ENCODE assay signal across 19 cellular contexts in genomic region chr12:14214495-14214894, GRCh38.
DNase-seq lines count a peak whose midpoint lies in the region; ATAC-seq and TF ChIP-seq lines count a peak whose summit lies in the region.
"Had no signal": no experiment of that assay in that cellular context is flagged by ENCODE, and none has a peak within 500 bp of the region (broad histone marks: within the 10 kb centered on the region; RNA-seq: fewer than 3 reads in every experiment).

No MANE protein-coding gene starts in this region.

- no peak overlapping the region for H2AK5ac ChIP-seq in neuronal stem cell (ENCODE audit: low read depth, low read length)

- peaks cover 9% of the 10 kb centered on the region for H3K36me3 Mint-ChIP-seq in natural killer cell treated with Interleukin-12 subunit alpha and Interleukin-12 subunit beta and Interleukin-15 and Interleukin-18, amount 100 ng/mL, for 72 hours
- H3K36me3 Mint-ChIP-seq in natural killer cell = no peaks in the 10 kb centered on the region
- H3K36me3 Mint-ChIP-seq: CD14-positive monocyte, IgD-negative memory B cell had no signal

- no peaks in the 10 kb centered on the region for H3K36me3 ChIP-seq in neuronal stem cell (replicated peaks in 1 of 2; ENCODE audit: control insufficient read depth in 2 of 2, insufficient read depth in 2 of 2, low read length in 2 of 2)
- H3K36me3 ChIP-seq in HAP-1 (replicated peaks) = no peaks in the 10 kb centered on the region

- H3K23ac ChIP-seq in neuronal stem cell (ENCODE audit: low read depth, low read length, poor library complexity) = no peak overlapping the region

- H2BK5ac ChIP-seq in neuronal stem cell (ENCODE audit: low read length) = no peak overlapping the region

- H3K9me3 ChIP-seq in neuronal stem cell (replicated peaks in 1 of 2; ENCODE audit: control insufficient read depth in 2 of 2, insufficient read depth in 1 of 2, low read depth in 1 of 2, low read length in 2 of 2) = no peaks in the 10 kb centered on the region
- H3K9me3 ChIP-seq in HAP-1 = no peaks in the 10 kb centered on the region

- WGBS in neuronal stem cell (ENCODE audit: extremely low coverage in 2 of 2, insufficient read length in 2 of 2, insufficient replicate concordance in 1 of 2), 2 donors = no CpG with 5 or more reads among the region's 1 CpG

- H3K14ac ChIP-seq in neuronal stem cell (ENCODE audit: low read length) = no peak overlapping the region

- DNase-seq in natural killer cell treated with Interleukin-12 subunit alpha and Interleukin-12 subunit beta and Interleukin-15 and Interleukin-18, amount 100 ng/mL, for 72 hours (ENCODE audit: low spot score) = no peak
- DNase-seq in natural killer cell = no peak
- peak; percentile 12 for DNase-seq in fibroblast of mammary gland (ENCODE audit: low read depth)
- DNase-seq in neuronal stem cell (ENCODE audit: low spot score) = no peak
- DNase-seq in activated CD4-positive, alpha-beta T cell treated with anti-CD3 and anti-CD28 coated beads for 4 hours = no peak
- no peak for DNase-seq in H4 (ENCODE audit: low spot score)
- no peak for DNase-seq in HAP-1 (ENCODE audit: low spot score in 2 of 2)
- DNase-seq: ACHN, AML-193, COR-L47, Kasumi-1, NCI-H1105 treated with DMSO at 0.1 percent for 48 hours, NCI-H1694 treated with DMSO at 0.1 percent for 48 hours, NCI-H345, NCI-H526, SHP77 treated with DMSO at 0.1 percent for 48 hours had no signal

- in situ Hi-C loops in HAP-1 (cut with MboI; ENCODE audit: low sequenced_read_pairs) = no loop called here

- H3K9ac ChIP-seq in neuronal stem cell (ENCODE audit: low read depth, low read length, poor library complexity) = no peak overlapping the region

- H3K4ac ChIP-seq in neuronal stem cell (ENCODE audit: low read length) = no peak overlapping the region

- peaks cover 14 to 30% of the 10 kb centered on the region in 2 donors for H3K4me1 Mint-ChIP-seq in natural killer cell treated with Interleukin-12 subunit alpha and Interleukin-12 subunit beta and Interleukin-15 and Interleukin-18, amount 100 ng/mL, for 72 hours (ENCODE audit: low read depth in 2 of 2)
- peaks cover 0 to 10% of the 10 kb centered on the region in 2 donors for H3K4me1 Mint-ChIP-seq in natural killer cell

- no peaks in the 10 kb centered on the region for H3K27me3 Mint-ChIP-seq in natural killer cell treated with Interleukin-12 subunit alpha and Interleukin-12 subunit beta and Interleukin-15 and Interleukin-18, amount 100 ng/mL, for 72 hours
- peaks cover 0 to 6% of the 10 kb centered on the region in 2 donors for H3K27me3 Mint-ChIP-seq in natural killer cell (ENCODE audit: low read depth in 2 of 2)
- H3K27me3 Mint-ChIP-seq: IgD-negative memory B cell had no signal

- ATAC-seq in natural killer cell treated with Interleukin-12 subunit alpha and Interleukin-12 subunit beta and Interleukin-15 and Interleukin-18, amount 100 ng/mL, for 72 hours = no peak
- ATAC-seq in natural killer cell = no peak

- peak overlapping the region; percentile 8 for H3K27ac ChIP-seq in neuronal stem cell (replicated peaks; ENCODE audit: low read length)
- H3K27ac ChIP-seq: HL-60 had no signal

- H4K8ac ChIP-seq in neuronal stem cell (ENCODE audit: low read depth, low read length) = no peak overlapping the region

- H4K91ac ChIP-seq in neuronal stem cell (ENCODE audit: low read depth, low read length, poor library complexity) = no peak overlapping the region

- H3K9me3 Mint-ChIP-seq in natural killer cell treated with Interleukin-12 subunit alpha and Interleukin-12 subunit beta and Interleukin-15 and Interleukin-18, amount 100 ng/mL, for 72 hours = peaks cover 6% of the 10 kb centered on the region
- H3K9me3 Mint-ChIP-seq in natural killer cell = no peaks in the 10 kb centered on the region
- H3K9me3 Mint-ChIP-seq: IgD-negative memory B cell had no signal

- H3K4me1 ChIP-seq in neuronal stem cell (ENCODE audit: control insufficient read depth in 2 of 2, insufficient read depth in 1 of 2, low read depth in 1 of 2, low read length in 2 of 2) = peaks cover 4 to 14% of the 10 kb centered on the region in 2 donors
- H3K4me1 ChIP-seq in HAP-1 = no peaks in the 10 kb centered on the region

- H2BK120ac ChIP-seq in neuronal stem cell (ENCODE audit: low read depth, low read length) = no peak overlapping the region

- intact Hi-C loops in natural killer cell (cut with micrococcal nuclease) = no loop called here

- H3K4me2 ChIP-seq in neuronal stem cell (ENCODE audit: insufficient read depth, low read length, poor library complexity, severe bottlenecking) = no peak overlapping the region

- H3K27ac Mint-ChIP-seq in natural killer cell treated with Interleukin-12 subunit alpha and Interleukin-12 subunit beta and Interleukin-15 and Interleukin-18, amount 100 ng/mL, for 72 hours = peak overlapping the region; percentile 31 to 79
- no peak overlapping the region for H3K27ac Mint-ChIP-seq in natural killer cell
- H3K27ac Mint-ChIP-seq: CD14-positive monocyte had no signal

- H3K18ac ChIP-seq in neuronal stem cell (ENCODE audit: low read length) = no peak overlapping the region

- H2AFZ ChIP-seq in neuronal stem cell (ENCODE audit: low read length) = no peak overlapping the region

- no peak overlapping the region for H2BK15ac ChIP-seq in neuronal stem cell (ENCODE audit: low read length)

- no peaks in the 10 kb centered on the region for H3K27me3 ChIP-seq in neuronal stem cell (ENCODE audit: control insufficient read depth in 3 of 3, insufficient read depth in 3 of 3, low read depth in 1 of 3, low read length in 3 of 3)
- H3K27me3 ChIP-seq in HAP-1 (ENCODE audit: low read depth) = no peaks in the 10 kb centered on the region

- no peaks in the 10 kb centered on the region for H3K79me1 ChIP-seq in neuronal stem cell (ENCODE audit: low read depth, low read length)

- H3K4me3 ChIP-seq in fibroblast of mammary gland (ENCODE audit: control insufficient read depth, low read depth, low read length) = no peak overlapping the region
- no peak overlapping the region for H3K4me3 ChIP-seq in neuronal stem cell (ENCODE audit: low read length in 2 of 2)
- H3K4me3 ChIP-seq in HAP-1 = no peak overlapping the region

- TF ChIP-seq CTCF in natural killer cell (IDR thresholded peaks at IDR 0.05) (no peak), fibroblast of mammary gland (conservative IDR thresholded peaks at IDR 0.05; ENCODE audit: control insufficient read depth, insufficient read depth, low read depth, low read length) (no peak)

- no peak overlapping the region for H3K4me3 Mint-ChIP-seq in natural killer cell treated with Interleukin-12 subunit alpha and Interleukin-12 subunit beta and Interleukin-15 and Interleukin-18, amount 100 ng/mL, for 72 hours
- no peak overlapping the region for H3K4me3 Mint-ChIP-seq in natural killer cell

- H2BK12ac ChIP-seq in neuronal stem cell (ENCODE audit: low read length) = no peak overlapping the region

Comparison
In these comparisons a context has a peak if more than half of its experiments do, and no peak if none do; other contexts are left out.
1. H3K27ac Mint-ChIP-seq: peak in natural killer cell treated with Interleukin-12 subunit alpha and Interleukin-12 subunit beta and Interleukin-15 and Interleukin-18, amount 100 ng/mL, for 72 hours (2 of 2); none in natural killer cell (0 of 2).